In genomic region chr9:111731916-111732315, GRCh38 we compare ENCODE assay signal across 1 cellular context.
TF ChIP-seq lines count a peak whose summit lies in the region.

No MANE protein-coding gene starts in this region.

TF ChIP-seq in HCT116, 20 proteins besides CTCF, POLR2A, EP300 and RAD21:
- TF ChIP-seq CEBPB (IDR thresholded peaks at IDR 0.05; ENCODE audit: low read depth) (peak; percentile 25; the same call in 1 of the 2 replicates), ZNF274 (IDR thresholded peaks at IDR 0.05; ENCODE audit: low read depth, low read length) (no peak), CBX3 (IDR thresholded peaks at IDR 0.05; ENCODE audit: low read depth) (0 out of 2 replicates have a peak, but pooled peaks have one; percentile 41), YY1 (IDR thresholded peaks at IDR 0.05; ENCODE audit: extremely low read depth, insufficient replicate concordance, low read depth, low read length) (no peak)
